9 cellular contexts compared by ENCODE assay signal in genomic region chr3:187750513-187751123, GRCh38. TPM values are rescaled to one million over a fixed set of nuclear protein-coding genes. Genes with fewer than 3 reads are reported as not detected.
DNase-seq lines count a peak whose midpoint lies in the region; ATAC-seq, FAIRE-seq and TF ChIP-seq lines count a peak whose summit lies in the region.
"Had no signal": no experiment of that assay in that cellular context is flagged by ENCODE, and none has a peak within 500 bp of the region (broad histone marks: within the 10 kb centered on the region; RNA-seq: fewer than 3 reads in every experiment).

No MANE protein-coding gene starts in this region.

- no peaks in the 10 kb centered on the region for H3K36me3 ChIP-seq in HUES6 (ENCODE audit: control insufficient read depth, insufficient read depth, low read length)
- no peaks in the 10 kb centered on the region for H3K36me3 ChIP-seq in gastrocnemius medialis

- peaks cover 40% of the 10 kb centered on the region for H3K4me1 ChIP-seq in HUES6 (ENCODE audit: control insufficient read depth, insufficient read depth, low read length)
- no peaks in the 10 kb centered on the region for H3K4me1 ChIP-seq in right cardiac atrium (ENCODE audit: control insufficient read depth, insufficient read depth, low read length)
- peaks cover 31 to 32% of the 10 kb centered on the region in 2 donors for H3K4me1 ChIP-seq in gastrocnemius medialis

- in situ Hi-C loops in gastrocnemius medialis (cut with MboI; ENCODE audit: low sequenced_read_pairs in 4 of 4), result no loop called here

- H3K27ac ChIP-seq in HUES6 (ENCODE audit: low read depth, low read length) (no peak overlapping the region), right cardiac atrium (ENCODE audit: low read length) (peak overlapping the region; percentile 93), gastrocnemius medialis (peak overlapping the region; percentile 95 to 100 (median 98))

- peak in 1 of 2 donors; percentile 48 for TF ChIP-seq POLR2A in gastrocnemius medialis (IDR thresholded peaks at IDR 0.05)

- H3K4me3 Mint-ChIP-seq in WTC11, result peak overlapping the region; percentile 63

- no peak for FAIRE-seq in frontal cortex (lab: Jason Lieb, UNC)

- CTCF ChIA-PET in WTC11 (lab: Charles Lee), result interaction anchor here (0.8 to 4.5 kb wide), 5 partner anchors 11 to 1204 kb away, joined by 3 to 78 read pairs (median 4); no protein-coding TSS in a partner anchor

- H3K4me3 ChIP-seq in HUES6 (ENCODE audit: low read depth, low read length), result peak overlapping the region; percentile 52
- H3K4me3 ChIP-seq in right cardiac atrium (ENCODE audit: low read length), result peak overlapping the region; percentile 36
- H3K4me3 ChIP-seq in gastrocnemius medialis, result peak overlapping the region; percentile 40 to 94 (median 56)

- 36% methylated on average over 11 of the region's 11 CpGs for WGBS in right cardiac atrium

- ATAC-seq in WTC11 (peak; percentile 10), right cardiac atrium (no peak), gastrocnemius medialis (peak; percentile 59 to 63), GM19397 (IDR thresholded peaks at IDR 0.05; ENCODE audit: unreplicated experiment) (no peak)

- no peaks in the 10 kb centered on the region for H3K36me3 Mint-ChIP-seq in WTC11

- H3K9me3 Mint-ChIP-seq in WTC11, result no peaks in the 10 kb centered on the region

- peaks cover 59% of the 10 kb centered on the region for H3K4me1 Mint-ChIP-seq in WTC11

- H3K27me3 ChIP-seq in HUES6 (ENCODE audit: control insufficient read depth, insufficient read depth, low read length) (no peaks in the 10 kb centered on the region), right cardiac atrium (ENCODE audit: control insufficient read depth, insufficient read depth) (no peaks in the 10 kb centered on the region), gastrocnemius medialis (no peaks in the 10 kb centered on the region)

- H3K27ac Mint-ChIP-seq in WTC11, result peak overlapping the region; percentile 99

- POLR2A ChIA-PET in WTC11 (lab: Charles Lee), result interaction anchor here (1.0 to 4.0 kb wide), 4 partner anchors 11 to 518 kb away, joined by 3 to 41 read pairs (median 4); partner anchors contain the start of gene LPP

- peak overlapping the region; percentile 27 for H3K9ac ChIP-seq in HUES6 (ENCODE audit: low read length)

- no peaks in the 10 kb centered on the region for H3K27me3 Mint-ChIP-seq in WTC11 (ENCODE audit: low read depth)

- H3K9me3 ChIP-seq in HUES6 (ENCODE audit: control insufficient read depth, insufficient read depth, low read depth, low read length) (no peaks in the 10 kb centered on the region), right cardiac atrium (ENCODE audit: control insufficient read depth, low read length) (no peaks in the 10 kb centered on the region), gastrocnemius medialis (no peaks in the 10 kb centered on the region)

- DNase-seq in WTC11 (ENCODE audit: low spot score) (no peak), right cardiac atrium (peak in 2 of 3 donors; percentile 47 to 59), gastrocnemius medialis (peak; percentile 45 to 86), activated gamma-delta T cell treated with Interleukin-2 at 50 U/mL for 16 hours (no peak), frontal cortex (ENCODE audit: low spot score in 2 of 2) (no peak), SK-N-DZ (ENCODE audit: low spot score) (no peak)

- TF ChIP-seq CTCF in WTC11 (IDR thresholded peaks at IDR 0.05), result no peak
- TF ChIP-seq CTCF in gastrocnemius medialis (IDR thresholded peaks at IDR 0.05 in 4 of 5, conservative IDR thresholded peaks at IDR 0.05 in 1 of 5), result peak in 2 of 5 experiments; percentile 3 to 17

- intact Hi-C loops in right cardiac atrium (cut with DNase I) (loop anchor here in 1 of 4 donors (10.0 kb wide), 1 partner anchor 174 kb away; no protein-coding TSS in a partner anchor), gastrocnemius medialis (cut with DNase I; ENCODE audit: low total_unique reads) (no loop called here)

TF ChIP-seq in WTC11, 78 proteins besides CTCF, POLR2A, EP300 and RAD21:
- TF ChIP-seq ZNF671 (CRISPR knock-in tag; IDR thresholded peaks at IDR 0.05), result no peak
- no peak for TF ChIP-seq GRHL2 (CRISPR knock-in tag; IDR thresholded peaks at IDR 0.05; ENCODE audit: insufficient replicate concordance, severe bottlenecking)
- TF ChIP-seq IRF1 (CRISPR knock-in tag; IDR thresholded peaks at IDR 0.05), result no peak
- no peak for TF ChIP-seq IRF2 (CRISPR knock-in tag; IDR thresholded peaks at IDR 0.05; ENCODE audit: borderline replicate concordance, low read depth)
- no peak for TF ChIP-seq FOXJ3 (CRISPR knock-in tag; IDR thresholded peaks at IDR 0.05; ENCODE audit: borderline replicate concordance)
- TF ChIP-seq ZNF512 (CRISPR knock-in tag; IDR thresholded peaks at IDR 0.05; ENCODE audit: borderline replicate concordance), result no peak
- TF ChIP-seq TEAD1 (CRISPR knock-in tag; IDR thresholded peaks at IDR 0.05), result peak; percentile 22; the same call in 1 of the 2 replicates
- TF ChIP-seq ZNF425 (CRISPR knock-in tag; conservative IDR thresholded peaks at IDR 0.05), result no peak
- TF ChIP-seq TP53 (CRISPR knock-in tag; IDR thresholded peaks at IDR 0.05), result peak; percentile 14; the same call in 1 of the 2 replicates
TF ChIP-seq in WTC11: peak in this region for 2.

RNA-seq across cellular contexts. Expression of gene BCL6, which starts 5.3 kb away (rescaled TPM):
- total RNA-seq in WTC11 (2021), result 10.2 to 11.8 TPM (median 11.2 TPM) in 3 replicates
- 10 to 100 TPM; 70.0 to 77.3 (median 71.4) TPM for total RNA-seq in right cardiac atrium
- 45.8 TPM for polyA plus RNA-seq in right cardiac atrium
- total RNA-seq in gastrocnemius medialis, result 100 to 1,000 TPM; 223 to 363 (median 292) TPM
- 16.7 TPM for total RNA-seq in frontal cortex
- polyA plus RNA-seq in SK-N-DZ (2014; cell fraction: cytosol; rRNA removed), result 2.7 and 5.0 TPM in 2 replicates
- polyA plus RNA-seq in SK-N-DZ (2014; cell fraction: nucleus; rRNA removed), result 11.5 and 25.7 TPM in 2 replicates

RNA-seq across cellular contexts. Expression of gene RTP2, which starts 48.3 kb away (rescaled TPM):
- total RNA-seq in WTC11 (2021), result not detected in 3 replicates
- not detected for total RNA-seq in right cardiac atrium
- polyA plus RNA-seq in right cardiac atrium, result not detected
- total RNA-seq in gastrocnemius medialis, result 1 to 10 TPM in 3 of 4 donors, not detected in 1; 1.9 to 3.1 (median 2.3) TPM
- not detected for total RNA-seq in frontal cortex
- not detected in 2 replicates for polyA plus RNA-seq in SK-N-DZ (2014; cell fraction: cytosol; rRNA removed)
- not detected in 2 replicates for polyA plus RNA-seq in SK-N-DZ (2014; cell fraction: nucleus; rRNA removed)
- total RNA-seq: lung microvascular endothelial cell had no signal

Comparison
In these comparisons a context has a peak if more than half of its experiments do, and no peak if none do; other contexts are left out.
1. ATAC-seq: peak in WTC11 (single experiment) and gastrocnemius medialis (2 of 2); none in right cardiac atrium (0 of 2) and GM19397 (single experiment).
2. DNase-seq: peak in right cardiac atrium (2 of 3) and gastrocnemius medialis (2 of 2); none in WTC11 (single experiment), activated gamma-delta T cell treated with Interleukin-2 at 50 U/mL for 16 hours (single experiment), frontal cortex (0 of 2) and SK-N-DZ (single experiment).
3. Peak in every context shown above with its lines, with median percentiles within 50 percentile points of each other: H3K4me3 ChIP-seq.